26 cellular contexts compared by ENCODE assay signal in genomic region chr1:5598824-5599395, GRCh38.
A peak's percentile ranks its signal among the peaks of the same experiment; 100 is the strongest.
DNase-seq lines count a peak whose midpoint lies in the region; ATAC-seq and TF ChIP-seq lines count a peak whose summit lies in the region.
"Had no signal": no experiment of that assay in that cellular context is flagged by ENCODE, and none has a peak within 500 bp of the region (broad histone marks: within the 10 kb centered on the region; RNA-seq: fewer than 3 reads in every experiment).

No MANE protein-coding gene starts in this region.

- no peaks in the 10 kb centered on the region for H3K9me3 ChIP-seq in right atrium auricular region
- H3K9me3 ChIP-seq in left ventricle myocardium inferior (replicated peaks) = no peaks in the 10 kb centered on the region
- peaks cover 0 to 2% of the 10 kb centered on the region in 2 donors for H3K9me3 ChIP-seq in neuronal stem cell (replicated peaks in 1 of 2; ENCODE audit: control insufficient read depth in 2 of 2, insufficient read depth in 1 of 2, low read depth in 1 of 2, low read length in 2 of 2)
- H3K9me3 ChIP-seq in aorta (ENCODE audit: control insufficient read depth, low read length) = peaks cover 4% of the 10 kb centered on the region
- H3K9me3 ChIP-seq in Karpas-422 (ENCODE audit: low read length) = no peaks in the 10 kb centered on the region
- no peaks in the 10 kb centered on the region for H3K9me3 ChIP-seq in heart right ventricle
- H3K9me3 ChIP-seq: ascending aorta had no signal

- no peak overlapping the region for H3K4ac ChIP-seq in neuronal stem cell (ENCODE audit: low read length)

- no CpG with 5 or more reads among the region's 10 CpGs for WGBS in neuronal stem cell (ENCODE audit: extremely low coverage in 2 of 2, insufficient read length in 2 of 2, insufficient replicate concordance in 1 of 2), 2 donors
- 68 to 72% methylated on average over 10 of the region's 10 CpGs for WGBS in aorta, 2 donors
- 63 to 69% methylated on average over 10 of the region's 10 CpGs for WGBS in heart right ventricle, 2 donors

- no peaks in the 10 kb centered on the region for H3K79me1 ChIP-seq in neuronal stem cell (ENCODE audit: low read depth, low read length)

- no peak overlapping the region for H4K8ac ChIP-seq in neuronal stem cell (ENCODE audit: low read depth, low read length)

- peaks cover 0 to 10% of the 10 kb centered on the region in 2 donors for H3K4me1 ChIP-seq in right atrium auricular region
- H3K4me1 ChIP-seq in left ventricle myocardium inferior = no peaks in the 10 kb centered on the region
- peaks cover 0 to 23% of the 10 kb centered on the region in 2 donors for H3K4me1 ChIP-seq in neuronal stem cell (ENCODE audit: control insufficient read depth in 2 of 2, insufficient read depth in 1 of 2, low read depth in 1 of 2, low read length in 2 of 2)
- no peaks in the 10 kb centered on the region for H3K4me1 ChIP-seq in aorta (ENCODE audit: control insufficient read depth in 1 of 2, insufficient read depth in 2 of 2, low read length in 2 of 2)
- no peaks in the 10 kb centered on the region for H3K4me1 ChIP-seq in Karpas-422 (ENCODE audit: low read length)
- H3K4me1 ChIP-seq in heart right ventricle = peaks cover 0 to 6% (median 0%) of the 10 kb centered on the region in 9 donors
- H3K4me1 ChIP-seq: ascending aorta had no signal

- H3K23ac ChIP-seq in neuronal stem cell (ENCODE audit: low read depth, low read length, poor library complexity) = no peak overlapping the region

- TF ChIP-seq CTCF in right atrium auricular region (IDR thresholded peaks at IDR 0.05) (no peak), left ventricle myocardium inferior (IDR thresholded peaks at IDR 0.05; ENCODE audit: borderline replicate concordance) (no peak), heart right ventricle (IDR thresholded peaks at IDR 0.05) (peak in 1 of 9 donors; percentile 0)

- no peak overlapping the region for H2BK5ac ChIP-seq in neuronal stem cell (ENCODE audit: low read length)

- H3K79me2 ChIP-seq in Karpas-422 (ENCODE audit: low read length) = no peaks in the 10 kb centered on the region

- no peaks in the 10 kb centered on the region for H4K20me1 ChIP-seq in Karpas-422 (ENCODE audit: insufficient read depth, low read depth, low read length)

- H3K4me2 ChIP-seq in neuronal stem cell (ENCODE audit: insufficient read depth, low read length, poor library complexity, severe bottlenecking) (no peak overlapping the region), Karpas-422 (ENCODE audit: low read depth, low read length, poor library complexity, severe bottlenecking) (no peak overlapping the region)

- no peak overlapping the region for H2BK120ac ChIP-seq in neuronal stem cell (ENCODE audit: low read depth, low read length)

- no peak overlapping the region for H2BK12ac ChIP-seq in neuronal stem cell (ENCODE audit: low read length)

- no peaks in the 10 kb centered on the region for H3K27me3 ChIP-seq in right atrium auricular region
- peaks cover 80% of the 10 kb centered on the region for H3K27me3 ChIP-seq in left ventricle myocardium inferior (ENCODE audit: low read depth)
- H3K27me3 ChIP-seq in neuronal stem cell (ENCODE audit: control insufficient read depth in 3 of 3, insufficient read depth in 3 of 3, low read depth in 1 of 3, low read length in 3 of 3) = peaks cover 0 to 4% (median 0%) of the 10 kb centered on the region in 3 experiments
- H3K27me3 ChIP-seq in aorta (ENCODE audit: control insufficient read depth in 1 of 2, insufficient read depth in 2 of 2, low read length in 1 of 2) = peaks cover 0 to 2% of the 10 kb centered on the region in 2 donors
- no peaks in the 10 kb centered on the region for H3K27me3 ChIP-seq in Karpas-422 (ENCODE audit: low read length)
- H3K27me3 ChIP-seq in heart right ventricle = peaks cover 0 to 38% (median 19%) of the 10 kb centered on the region in 7 donors
- H3K27me3 ChIP-seq: ascending aorta had no signal

- H3K14ac ChIP-seq in neuronal stem cell (ENCODE audit: low read length) = no peak overlapping the region

- no peak overlapping the region for H3K9ac ChIP-seq in neuronal stem cell (ENCODE audit: low read depth, low read length, poor library complexity)
- no peak overlapping the region for H3K9ac ChIP-seq in Karpas-422 (ENCODE audit: low read length)

- H3K36me3 ChIP-seq in right atrium auricular region = no peaks in the 10 kb centered on the region
- H3K36me3 ChIP-seq in left ventricle myocardium inferior = no peaks in the 10 kb centered on the region
- H3K36me3 ChIP-seq in neuronal stem cell (replicated peaks in 1 of 2; ENCODE audit: control insufficient read depth in 2 of 2, insufficient read depth in 2 of 2, low read length in 2 of 2) = no peaks in the 10 kb centered on the region
- H3K36me3 ChIP-seq in aorta (ENCODE audit: control insufficient read depth in 1 of 2, insufficient read depth in 2 of 2, low read length in 1 of 2) = no peaks in the 10 kb centered on the region
- no peaks in the 10 kb centered on the region for H3K36me3 ChIP-seq in Karpas-422 (ENCODE audit: insufficient read depth, low read length)
- H3K36me3 ChIP-seq in heart right ventricle = no peaks in the 10 kb centered on the region
- H3K36me3 ChIP-seq: ascending aorta had no signal

- DNase-seq in right atrium auricular region (ENCODE audit: low spot score) (peak; percentile 32), left ventricle myocardium inferior (no peak), ecto neural progenitor cell (ENCODE audit: low spot score) (peak; percentile 24), neuronal stem cell (ENCODE audit: low spot score) (no peak), aorta (no peak), Karpas-422 (no peak), heart right ventricle (no peak)
- DNase-seq: activated CD4-positive, alpha-beta memory T cell treated with anti-CD3 and anti-CD28 coated beads, Interleukin-2, amount 10 ng/mL, durations not matched to agents 7 days and 5 days; activated CD4-positive, CD25-positive, alpha-beta regulatory T cell treated with anti-CD3 and anti-CD28 coated beads, Interleukin-2, amount 50 U/mL, for 72 hours; activated naive CD8-positive, alpha-beta T cell treated with anti-CD3 and anti-CD28 coated beads, Interleukin-2, amount 10 ng/mL, durations not matched to agents 7 days and 5 days; activated T-cell treated with anti-CD3 and anti-CD28 coated beads for 4 hours; Calu3; caudate nucleus; CD4-positive, CD25-positive, alpha-beta regulatory T cell; cortex of kidney; DMS79 treated with DMSO at 0.1 percent for 48 hours; foreskin fibroblast; left ventricle myocardium superior; naive B cell; NCI-H1417 treated with DMSO at 0.1 percent for 48 hours; NCI-H2227 treated with DMSO at 0.1 percent for 48 hours; nucleus accumbens; SIG-M5; stimulated activated naive B cell treated with anti-CD40 and anti-IgM and Interleukin-4, amounts not matched to agents 10 μg/mL and 1 μg/mL and 100 μg/mL, for 72 hours had no signal

- H3K4me3 ChIP-seq in right atrium auricular region (no peak overlapping the region), left ventricle myocardium inferior (no peak overlapping the region), neuronal stem cell (ENCODE audit: low read length in 2 of 2) (no peak overlapping the region), aorta (ENCODE audit: low read length in 2 of 2) (no peak overlapping the region), Karpas-422 (ENCODE audit: low read length) (no peak overlapping the region), heart right ventricle (no peak overlapping the region)
- H3K4me3 ChIP-seq: ascending aorta had no signal

- ATAC-seq in aorta (ENCODE audit: low FRiP score) (peak; percentile 13), GM18858 (IDR thresholded peaks at IDR 0.05; ENCODE audit: unreplicated experiment) (no peak), heart right ventricle (no peak)
- ATAC-seq: stimulated activated naive B cell treated with anti-CD40 and anti-IgM and Interleukin-4, amounts not matched to agents 10 μg/mL and 1 μg/mL and 100 μg/mL, for 72 hours had no signal

- H3K27ac ChIP-seq in right atrium auricular region (no peak overlapping the region), left ventricle myocardium inferior (replicated peaks) (no peak overlapping the region), neuronal stem cell (replicated peaks; ENCODE audit: low read length) (no peak overlapping the region), aorta (ENCODE audit: low read depth in 1 of 2, low read length in 2 of 2) (no peak overlapping the region), Karpas-422 (ENCODE audit: low read length) (no peak overlapping the region), heart right ventricle (no peak overlapping the region)
- H3K27ac ChIP-seq: ascending aorta had no signal

- H2BK15ac ChIP-seq in neuronal stem cell (ENCODE audit: low read length) = peak overlapping the region; percentile 23

- no peak overlapping the region for H4K91ac ChIP-seq in neuronal stem cell (ENCODE audit: low read depth, low read length, poor library complexity)

- H2AK5ac ChIP-seq in neuronal stem cell (ENCODE audit: low read depth, low read length) = no peak overlapping the region

- intact Hi-C loops in left ventricle myocardium inferior (cut with micrococcal nuclease) (no loop called here), aorta (cut with DNase I) (no loop called here), heart right ventricle (cut with DNase I) (no loop called here)

- H2AFZ ChIP-seq in neuronal stem cell (ENCODE audit: low read length) (no peak overlapping the region), Karpas-422 (ENCODE audit: low read length) (no peak overlapping the region)

- no peaks in the 10 kb centered on the region for H3K9me2 ChIP-seq in Karpas-422 (replicated peaks; ENCODE audit: insufficient read depth, low read length)

- H3K18ac ChIP-seq in neuronal stem cell (ENCODE audit: low read length) = peak overlapping the region; percentile 9

Comparison
In these comparisons a context has a peak if more than half of its experiments do, and no peak if none do; other contexts are left out.
1. DNase-seq: peak in right atrium auricular region (single experiment) and ecto neural progenitor cell (single experiment); none in left ventricle myocardium inferior (single experiment), neuronal stem cell (single experiment), aorta (0 of 2), Karpas-422 (single experiment) and heart right ventricle (0 of 2).